Comparison of ENCODE assay signal across 1 cellular context in genomic region chr2:104852161-104852689, GRCh38.
TF ChIP-seq lines count a peak whose summit lies in the region.

No MANE protein-coding gene starts in this region.

TF ChIP-seq in HepG2, 621 proteins besides CTCF, POLR2A, EP300 and RAD21 (continued from another document):
- TF ChIP-seq ZBTB37 (CRISPR knock-in tag; IDR thresholded peaks at IDR 0.05) (no peak), RNF2 (conservative IDR thresholded peaks at IDR 0.05; ENCODE audit: low read depth) (peak; percentile 81), EZH2 (conservative IDR thresholded peaks at IDR 0.05; ENCODE audit: low read depth, low read length) (peak; percentile 96; the same call in 1 of the 2 replicates), FLYWCH1 (CRISPR knock-in tag; IDR thresholded peaks at IDR 0.05) (no peak), CBX2 (IDR thresholded peaks at IDR 0.05; ENCODE audit: low read depth, low read length) (peak; percentile 82; the same call in 1 of the 2 replicates), CBX2 (CRISPR knock-in tag; IDR thresholded peaks at IDR 0.05; ENCODE audit: low read depth) (0 out of 2 replicates have a peak, but pooled peaks have one; percentile 77), ZNF800 (CRISPR knock-in tag; IDR thresholded peaks at IDR 0.05) (peak; percentile 73), MTF2 (CRISPR knock-in tag; IDR thresholded peaks at IDR 0.05; ENCODE audit: borderline replicate concordance) (peak; percentile 33; the same call in 1 of the 2 replicates)
